ENCODE assay signal across 2 cellular contexts in genomic region chr7:141586878-141587277, GRCh38.
TF ChIP-seq lines count a peak whose summit lies in the region.

No MANE protein-coding gene starts in this region.

TF ChIP-seq in WTC11, 78 proteins besides CTCF, POLR2A, EP300 and RAD21:
- TF ChIP-seq NFYB (CRISPR knock-in tag; conservative IDR thresholded peaks at IDR 0.05; ENCODE audit: low read depth) = no peak
- no peak for TF ChIP-seq TEAD1 (CRISPR knock-in tag; IDR thresholded peaks at IDR 0.05)
- TF ChIP-seq, protein P1, sequence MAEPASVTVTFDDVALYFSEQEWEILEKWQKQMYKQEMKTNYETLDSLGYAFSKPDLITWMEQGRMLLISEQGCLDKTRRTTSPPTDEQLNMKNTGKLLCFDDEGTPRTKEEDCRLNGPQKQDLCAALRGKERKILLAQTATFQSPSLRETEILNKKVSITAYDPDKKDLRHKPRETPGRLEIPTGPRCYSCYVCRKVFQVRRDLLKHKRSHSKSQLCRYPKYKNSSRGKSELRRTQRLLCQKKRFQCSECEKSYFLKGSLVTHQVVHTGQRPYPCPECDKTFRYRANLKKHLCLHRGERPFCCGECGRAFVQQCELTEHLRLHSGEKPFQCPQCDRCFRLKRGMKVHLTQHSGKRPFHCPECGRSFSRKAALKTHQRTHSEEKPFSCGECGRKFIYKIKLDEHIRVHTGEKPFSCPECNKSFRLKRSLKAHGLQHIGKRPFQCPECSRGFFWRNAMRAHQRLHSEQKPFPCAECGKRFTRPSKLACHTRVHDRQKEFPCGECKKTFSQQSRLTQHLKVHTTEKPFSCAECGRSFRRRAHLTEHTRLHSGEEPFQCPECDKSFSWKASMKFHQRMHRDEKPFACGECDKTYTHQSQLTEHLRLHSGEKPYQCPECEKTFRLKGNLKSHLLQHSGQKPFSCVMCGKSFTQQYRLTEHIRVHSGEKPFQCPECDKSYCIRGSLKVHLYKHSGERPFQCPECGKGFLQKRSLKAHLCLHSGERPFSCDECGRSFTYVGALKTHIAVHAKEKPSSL (CRISPR knock-in tag; conservative IDR thresholded peaks at IDR 0.05) = no peak
- no peak for TF ChIP-seq ZNF671 (CRISPR knock-in tag; IDR thresholded peaks at IDR 0.05)
- no peak for TF ChIP-seq MLX (CRISPR knock-in tag; IDR thresholded peaks at IDR 0.05)
- TF ChIP-seq, protein P2, sequence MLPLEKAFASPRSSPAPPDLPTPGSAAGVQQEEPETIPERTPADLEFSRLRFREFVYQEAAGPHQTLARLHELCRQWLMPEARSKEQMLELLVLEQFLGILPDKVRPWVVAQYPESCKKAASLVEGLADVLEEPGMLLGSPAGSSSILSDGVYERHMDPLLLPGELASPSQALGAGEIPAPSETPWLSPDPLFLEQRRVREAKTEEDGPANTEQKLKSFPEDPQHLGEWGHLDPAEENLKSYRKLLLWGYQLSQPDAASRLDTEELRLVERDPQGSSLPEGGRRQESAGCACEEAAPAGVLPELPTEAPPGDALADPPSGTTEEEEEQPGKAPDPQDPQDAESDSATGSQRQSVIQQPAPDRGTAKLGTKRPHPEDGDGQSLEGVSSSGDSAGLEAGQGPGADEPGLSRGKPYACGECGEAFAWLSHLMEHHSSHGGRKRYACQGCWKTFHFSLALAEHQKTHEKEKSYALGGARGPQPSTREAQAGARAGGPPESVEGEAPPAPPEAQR (CRISPR knock-in tag; IDR thresholded peaks at IDR 0.05) = no peak
- no peak for TF ChIP-seq TEAD4 (CRISPR knock-in tag; IDR thresholded peaks at IDR 0.05)
- TF ChIP-seq ZNF263 (CRISPR knock-in tag; IDR thresholded peaks at IDR 0.05; ENCODE audit: low read depth) = no peak
- no peak for TF ChIP-seq AR (CRISPR knock-in tag; IDR thresholded peaks at IDR 0.05)
- TF ChIP-seq ERG (CRISPR knock-in tag; IDR thresholded peaks at IDR 0.05) = no peak
- no peak for TF ChIP-seq SMAD4 (CRISPR knock-in tag; IDR thresholded peaks at IDR 0.05)
- TF ChIP-seq, protein P3, sequence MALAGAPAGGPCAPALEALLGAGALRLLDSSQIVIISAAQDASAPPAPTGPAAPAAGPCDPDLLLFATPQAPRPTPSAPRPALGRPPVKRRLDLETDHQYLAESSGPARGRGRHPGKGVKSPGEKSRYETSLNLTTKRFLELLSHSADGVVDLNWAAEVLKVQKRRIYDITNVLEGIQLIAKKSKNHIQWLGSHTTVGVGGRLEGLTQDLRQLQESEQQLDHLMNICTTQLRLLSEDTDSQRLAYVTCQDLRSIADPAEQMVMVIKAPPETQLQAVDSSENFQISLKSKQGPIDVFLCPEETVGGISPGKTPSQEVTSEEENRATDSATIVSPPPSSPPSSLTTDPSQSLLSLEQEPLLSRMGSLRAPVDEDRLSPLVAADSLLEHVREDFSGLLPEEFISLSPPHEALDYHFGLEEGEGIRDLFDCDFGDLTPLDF (CRISPR knock-in tag; IDR thresholded peaks at IDR 0.05) = no peak
- no peak for TF ChIP-seq ESRRA (CRISPR knock-in tag; IDR thresholded peaks at IDR 0.05; ENCODE audit: borderline replicate concordance)
- TF ChIP-seq, protein P4, sequence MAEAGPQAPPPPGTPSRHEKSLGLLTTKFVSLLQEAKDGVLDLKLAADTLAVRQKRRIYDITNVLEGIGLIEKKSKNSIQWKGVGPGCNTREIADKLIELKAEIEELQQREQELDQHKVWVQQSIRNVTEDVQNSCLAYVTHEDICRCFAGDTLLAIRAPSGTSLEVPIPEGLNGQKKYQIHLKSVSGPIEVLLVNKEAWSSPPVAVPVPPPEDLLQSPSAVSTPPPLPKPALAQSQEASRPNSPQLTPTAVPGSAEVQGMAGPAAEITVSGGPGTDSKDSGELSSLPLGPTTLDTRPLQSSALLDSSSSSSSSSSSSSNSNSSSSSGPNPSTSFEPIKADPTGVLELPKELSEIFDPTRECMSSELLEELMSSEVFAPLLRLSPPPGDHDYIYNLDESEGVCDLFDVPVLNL (CRISPR knock-in tag; IDR thresholded peaks at IDR 0.05; ENCODE audit: borderline replicate concordance, low read depth) = no peak
- TF ChIP-seq MAX (CRISPR knock-in tag; IDR thresholded peaks at IDR 0.05) = no peak

TF ChIP-seq in H1, 55 proteins besides CTCF, POLR2A, EP300 and RAD21:
- TF ChIP-seq, protein P5, sequence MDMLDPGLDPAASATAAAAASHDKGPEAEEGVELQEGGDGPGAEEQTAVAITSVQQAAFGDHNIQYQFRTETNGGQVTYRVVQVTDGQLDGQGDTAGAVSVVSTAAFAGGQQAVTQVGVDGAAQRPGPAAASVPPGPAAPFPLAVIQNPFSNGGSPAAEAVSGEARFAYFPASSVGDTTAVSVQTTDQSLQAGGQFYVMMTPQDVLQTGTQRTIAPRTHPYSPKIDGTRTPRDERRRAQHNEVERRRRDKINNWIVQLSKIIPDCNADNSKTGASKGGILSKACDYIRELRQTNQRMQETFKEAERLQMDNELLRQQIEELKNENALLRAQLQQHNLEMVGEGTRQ (IDR thresholded peaks at IDR 0.05; ENCODE audit: low read length) = no peak
- TF ChIP-seq CREB1 (IDR thresholded peaks at IDR 0.05) (no peak), TBP (IDR thresholded peaks at IDR 0.05; ENCODE audit: low read depth, low read length) (no peak), SUZ12 (IDR thresholded peaks at IDR 0.05; ENCODE audit: low read length) (no peak), KDM4A (IDR thresholded peaks at IDR 0.05; ENCODE audit: low read depth, low read length, severe bottlenecking) (no peak), NANOG (IDR thresholded peaks at IDR 0.05; ENCODE audit: insufficient read depth, low read depth, low read length, poor library complexity, severe bottlenecking) (no peak), MAFK (IDR thresholded peaks at IDR 0.05; ENCODE audit: low read depth, low read length) (no peak), TCF12 (IDR thresholded peaks at IDR 0.05; ENCODE audit: low read depth, low read length) (no peak), CHD1 (IDR thresholded peaks at IDR 0.05; ENCODE audit: low read depth, low read length) (no peak), SRF (IDR thresholded peaks at IDR 0.05; ENCODE audit: low read depth, low read length) (no peak), FOSL1 (IDR thresholded peaks at IDR 0.05; ENCODE audit: insufficient read depth, low read depth, low read length) (no peak), BACH1 (IDR thresholded peaks at IDR 0.05; ENCODE audit: low read length) (no peak), ZNF274 (IDR thresholded peaks at IDR 0.05; ENCODE audit: borderline replicate concordance, extremely low read depth, low read length) (no peak), CBX8 (IDR thresholded peaks at IDR 0.05; ENCODE audit: borderline replicate concordance, low read depth, low read length) (no peak), SIN3A (conservative IDR thresholded peaks at IDR 0.05 in 1 of 2, IDR thresholded peaks at IDR 0.05 in 1 of 2; ENCODE audit: low read depth in 1 of 2, low read length in 2 of 2) (no peak)
